13 cellular contexts compared by ENCODE assay signal in the genomic region with DNA sequence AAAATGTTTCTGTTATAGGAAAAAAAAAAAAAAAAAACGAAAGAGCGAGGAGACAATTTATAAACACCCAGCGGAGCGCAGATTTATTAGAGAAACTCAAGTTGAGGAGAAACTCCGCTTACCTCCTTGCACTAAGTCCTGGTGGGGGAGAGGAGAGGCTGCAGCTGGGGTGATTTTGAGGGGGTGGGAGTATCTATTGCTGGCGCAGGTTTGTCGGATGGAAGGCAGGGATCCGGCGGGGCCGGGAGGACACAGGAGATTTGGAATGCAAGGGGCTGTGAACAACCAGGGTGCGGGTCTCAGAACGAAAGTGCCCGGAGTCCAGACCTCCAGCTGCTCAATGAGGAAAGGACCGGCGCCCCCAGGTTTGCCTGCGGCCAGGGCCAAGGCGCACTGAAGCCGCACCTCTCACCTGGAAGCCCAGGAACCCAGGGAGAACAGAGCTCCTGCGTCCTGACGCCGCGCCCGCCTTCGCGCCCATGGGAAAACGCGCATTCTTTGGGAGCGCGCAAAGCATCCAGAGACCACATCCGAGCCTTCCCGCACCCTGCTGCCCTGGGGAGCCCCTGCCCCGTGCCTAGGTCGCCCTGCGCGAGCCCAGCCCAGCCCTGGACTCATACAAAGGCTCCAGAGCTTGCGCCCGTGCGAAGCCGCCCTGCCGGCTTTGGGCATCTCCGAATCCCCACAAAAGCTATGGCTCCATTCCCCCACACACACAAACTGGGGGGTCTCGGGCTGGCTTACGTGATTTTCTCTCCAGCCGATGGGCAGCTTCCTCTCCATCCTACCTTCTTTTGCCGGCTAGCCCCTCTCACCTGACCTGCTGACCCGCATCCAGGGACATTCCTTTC. TPM values are rescaled to one million over a fixed set of nuclear protein-coding genes. Genes with fewer than 3 reads are reported as not detected.
DNase-seq lines count a peak whose midpoint lies in the region; ATAC-seq and TF ChIP-seq lines count a peak whose summit lies in the region.
"Had no signal": no experiment of that assay in that cellular context is flagged by ENCODE, and none has a peak within 500 bp of the region (broad histone marks: within the 10 kb centered on the region; RNA-seq: fewer than 3 reads in every experiment).

No MANE protein-coding gene starts in this region.

- WGBS in GM23248 (ENCODE audit: low coverage in 1 of 2, low lambda C conversion rate in 2 of 2, missing lambda C conversion rate in 2 of 2), 2 experiments = 12 to 14% methylated on average over 44 to 46 of the region's 46 CpGs
- 4 to 6% methylated on average over 37 to 45 of the region's 46 CpGs for WGBS in endodermal cell (ENCODE audit: insufficient coverage in 1 of 2, insufficient read length in 1 of 2), 2 experiments

- H3K4me2 ChIP-seq in GM23248 (ENCODE audit: unreplicated experiment) = no peak overlapping the region
- peak overlapping the region; percentile 98 for H3K4me2 ChIP-seq in Loucy (ENCODE audit: low read depth, low read length, poor library complexity, severe bottlenecking)

- no peaks in the 10 kb centered on the region for H4K20me1 ChIP-seq in GM23248 (ENCODE audit: insufficient read depth)
- H4K20me1 ChIP-seq in Loucy (ENCODE audit: insufficient read depth, low read length, poor library complexity, severe bottlenecking) = peaks cover 9% of the 10 kb centered on the region

- in situ Hi-C loops in GM23248 (cut with MboI) = no loop called here

- H3K79me2 ChIP-seq in GM23248 (ENCODE audit: insufficient read depth) = no peaks in the 10 kb centered on the region
- H3K79me2 ChIP-seq in Loucy (ENCODE audit: insufficient read depth, low read length) = peaks cover 97% of the 10 kb centered on the region

- H3K9me2 ChIP-seq in GM23248 (ENCODE audit: insufficient read depth) = no peaks in the 10 kb centered on the region
- no peaks in the 10 kb centered on the region for H3K9me2 ChIP-seq in Loucy (replicated peaks; ENCODE audit: low read depth, low read length)

- H3K27ac Mint-ChIP-seq in endodermal cell = no peak overlapping the region
- H3K27ac Mint-ChIP-seq in nephron progenitor cell = peak overlapping the region; percentile 100

- H3K27me3 ChIP-seq in GM23248 (replicated peaks; ENCODE audit: insufficient read depth) (peaks cover 91% of the 10 kb centered on the region), Loucy (ENCODE audit: insufficient read depth, low read length, poor library complexity, severe bottlenecking) (peaks cover 23% of the 10 kb centered on the region), endodermal cell (ENCODE audit: control insufficient read depth, insufficient read depth, low read length, poor library complexity, severe bottlenecking) (peaks cover 100% of the 10 kb centered on the region)

- no peak overlapping the region for H2AFZ ChIP-seq in GM23248
- H2AFZ ChIP-seq in Loucy (ENCODE audit: low read length) = no peak overlapping the region

- no peaks in the 10 kb centered on the region for H3K36me3 Mint-ChIP-seq in endodermal cell (ENCODE audit: low read depth)
- H3K36me3 Mint-ChIP-seq in nephron progenitor cell (ENCODE audit: low read depth) = peaks cover 40% of the 10 kb centered on the region

- H3K36me3 ChIP-seq in GM23248 (ENCODE audit: low read depth) (no peaks in the 10 kb centered on the region), Loucy (ENCODE audit: insufficient read depth, low read length) (peaks cover 8% of the 10 kb centered on the region; the same call in 1 of the 2 replicates), endodermal cell (ENCODE audit: control insufficient read depth, insufficient read depth, low read length) (no peaks in the 10 kb centered on the region)
- H3K36me3 ChIP-seq: SJCRH30, thoracic aorta had no signal

- no peak for ATAC-seq in HG03097 (IDR thresholded peaks at IDR 0.05; ENCODE audit: low FRiP score, unreplicated experiment)

- H3K4me1 ChIP-seq in GM23248 (ENCODE audit: insufficient read depth) (no peaks in the 10 kb centered on the region; the same call in 1 of the 2 replicates), Loucy (ENCODE audit: insufficient read depth, low read length, poor library complexity, severe bottlenecking) (peaks cover 41% of the 10 kb centered on the region), endodermal cell (ENCODE audit: control insufficient read depth, insufficient read depth, low read length) (peaks cover 2% of the 10 kb centered on the region)
- H3K4me1 ChIP-seq: SJCRH30 had no signal

- TF ChIP-seq CTCF in Loucy (conservative IDR thresholded peaks at IDR 0.05; ENCODE audit: low read length) = no peak
- no peak for TF ChIP-seq CTCF in endodermal cell (conservative IDR thresholded peaks at IDR 0.05)
- TF ChIP-seq CTCF in nephron progenitor cell (IDR thresholded peaks at IDR 0.05) = no peak

- H3K9ac ChIP-seq in GM23248 (no peak overlapping the region), Loucy (ENCODE audit: low read depth, low read length, poor library complexity, severe bottlenecking) (peak overlapping the region; percentile 100), endodermal cell (ENCODE audit: extremely low read depth, low read length, poor library complexity, severe bottlenecking) (no peak overlapping the region)

- DNase-seq in GM23248 (peak; percentile 21), endodermal cell (peak; percentile 79), nephron progenitor cell (no peak), NCI-H1105 treated with DMSO at 0.1 percent for 48 hours (lab: John Stamatoyannopoulos, UW) (no peak), erythroblast (lab: John Stamatoyannopoulos, UW) (no peak)
- DNase-seq: NCI-H1048 had no signal

- H3F3A ChIP-seq in GM23248 (ENCODE audit: insufficient read depth) (no peaks in the 10 kb centered on the region), Loucy (ENCODE audit: low read depth) (peaks cover 8% of the 10 kb centered on the region; the same call in 1 of the 2 replicates)

- H3K27ac ChIP-seq in GM23248 (no peak overlapping the region), endodermal cell (ENCODE audit: low read depth, low read length) (no peak overlapping the region)
- H3K27ac ChIP-seq: HL-60, SJCRH30, thoracic aorta, VCaP had no signal

- H3K27me3 Mint-ChIP-seq in endodermal cell (ENCODE audit: insufficient read depth) (peaks cover 99% of the 10 kb centered on the region), nephron progenitor cell (ENCODE audit: low read depth, poor library complexity) (peaks cover 12% of the 10 kb centered on the region)

- H3K4me3 Mint-ChIP-seq in endodermal cell (no peak overlapping the region), nephron progenitor cell (peak overlapping the region; percentile 99)

- H3K4me1 Mint-ChIP-seq in endodermal cell = peaks cover 5% of the 10 kb centered on the region
- H3K4me1 Mint-ChIP-seq in nephron progenitor cell = peaks cover 67% of the 10 kb centered on the region

- no peak for TF ChIP-seq POLR2A in erythroblast (IDR thresholded peaks at IDR 0.05; ENCODE audit: low read length)

- H3K4me3 ChIP-seq in GM23248 (no peak overlapping the region), Loucy (ENCODE audit: low read length, poor library complexity, severe bottlenecking) (peak overlapping the region; percentile 89), endodermal cell (ENCODE audit: low read length) (no peak overlapping the region)
- H3K4me3 ChIP-seq: thoracic aorta had no signal

- H3K9me3 ChIP-seq in GM23248 (ENCODE audit: low read depth) (no peaks in the 10 kb centered on the region), Loucy (ENCODE audit: insufficient read depth, low read depth, low read length) (no peaks in the 10 kb centered on the region), endodermal cell (ENCODE audit: control insufficient read depth, low read length) (peaks cover 8% of the 10 kb centered on the region)
- H3K9me3 ChIP-seq: SJCRH30, thoracic aorta had no signal

- no peaks in the 10 kb centered on the region for H3K9me3 Mint-ChIP-seq in endodermal cell
- H3K9me3 Mint-ChIP-seq in nephron progenitor cell = no peaks in the 10 kb centered on the region

RNA-seq across cellular contexts. Expression of gene HOXB8, which starts 2.6 kb away (rescaled TPM):
- not detected in 2 replicates for total RNA-seq in GM23248 (2014; rRNA removed; shearing (Covaris generic))
- polyA plus RNA-seq in GM23248 (2016; fragmentation: Nextera tagmentation; extraction: Ambion mirVana) = not detected in 2 replicates
- not detected for total RNA-seq in endodermal cell
- 10.3 TPM for polyA plus RNA-seq in endodermal cell (2013, experiment 1 of 2)
- 7.2 TPM for polyA plus RNA-seq in endodermal cell (2013, experiment 2 of 2)
- total RNA-seq: bronchial epithelial cell had no signal

RNA-seq across cellular contexts. Expression of gene HOXB7, which starts 6.9 kb away (rescaled TPM):
- total RNA-seq in GM23248 (2014; rRNA removed; shearing (Covaris generic)) = 7.1 and 11.1 TPM in 2 replicates
- 18.9 and 19.4 TPM in 2 replicates for polyA plus RNA-seq in GM23248 (2016; fragmentation: Nextera tagmentation; extraction: Ambion mirVana)
- total RNA-seq in endodermal cell = not detected
- 5.6 TPM for polyA plus RNA-seq in endodermal cell (2013, experiment 1 of 2)
- 6.0 TPM for polyA plus RNA-seq in endodermal cell (2013, experiment 2 of 2)
- total RNA-seq: bronchial epithelial cell had no signal

RNA-seq across cellular contexts. Expression of gene HOXB9, which starts 8.4 kb away (rescaled TPM):
- not detected in 2 replicates for total RNA-seq in GM23248 (2014; rRNA removed; shearing (Covaris generic))
- polyA plus RNA-seq in GM23248 (2016; fragmentation: Nextera tagmentation; extraction: Ambion mirVana) = not detected in 2 replicates
- not detected for total RNA-seq in endodermal cell
- polyA plus RNA-seq in endodermal cell (2013, experiment 1 of 2) = 45.1 TPM
- 30.1 TPM for polyA plus RNA-seq in endodermal cell (2013, experiment 2 of 2)
- total RNA-seq: bronchial epithelial cell, thoracic aorta had no signal

RNA-seq across cellular contexts. Expression of gene HOXB6, which starts 13.0 kb away (rescaled TPM):
- 3.8 and 7.5 TPM in 2 replicates for total RNA-seq in GM23248 (2014; rRNA removed; shearing (Covaris generic))
- 6.2 and 6.6 TPM in 2 replicates for polyA plus RNA-seq in GM23248 (2016; fragmentation: Nextera tagmentation; extraction: Ambion mirVana)
- not detected for total RNA-seq in endodermal cell
- 14.4 TPM for polyA plus RNA-seq in endodermal cell (2013, experiment 1 of 2)
- polyA plus RNA-seq in endodermal cell (2013, experiment 2 of 2) = 10.0 TPM
- total RNA-seq: bronchial epithelial cell had no signal

RNA-seq across cellular contexts. Expression of gene HOXB5, which starts 24.2 kb away (rescaled TPM):
- 0.22 TPM in 1 of 2 replicates, not detected in the other for total RNA-seq in GM23248 (2014; rRNA removed; shearing (Covaris generic))
- 1.3 and 2.0 TPM in 2 replicates for polyA plus RNA-seq in GM23248 (2016; fragmentation: Nextera tagmentation; extraction: Ambion mirVana)
- total RNA-seq in endodermal cell = not detected
- polyA plus RNA-seq in endodermal cell (2013, experiment 1 of 2) = 5.3 TPM
- 2.5 TPM for polyA plus RNA-seq in endodermal cell (2013, experiment 2 of 2)
- total RNA-seq: bronchial epithelial cell had no signal

Comparison
In these comparisons a context has a peak if more than half of its experiments do, and no peak if none do; other contexts are left out.
1. DNase-seq: peak in GM23248 (single experiment) and endodermal cell (single experiment); none in nephron progenitor cell (single experiment), NCI-H1105 treated with DMSO at 0.1 percent for 48 hours (single experiment) and erythroblast (0 of 2).